11 cellular contexts compared by ENCODE assay signal in the genomic region with DNA sequence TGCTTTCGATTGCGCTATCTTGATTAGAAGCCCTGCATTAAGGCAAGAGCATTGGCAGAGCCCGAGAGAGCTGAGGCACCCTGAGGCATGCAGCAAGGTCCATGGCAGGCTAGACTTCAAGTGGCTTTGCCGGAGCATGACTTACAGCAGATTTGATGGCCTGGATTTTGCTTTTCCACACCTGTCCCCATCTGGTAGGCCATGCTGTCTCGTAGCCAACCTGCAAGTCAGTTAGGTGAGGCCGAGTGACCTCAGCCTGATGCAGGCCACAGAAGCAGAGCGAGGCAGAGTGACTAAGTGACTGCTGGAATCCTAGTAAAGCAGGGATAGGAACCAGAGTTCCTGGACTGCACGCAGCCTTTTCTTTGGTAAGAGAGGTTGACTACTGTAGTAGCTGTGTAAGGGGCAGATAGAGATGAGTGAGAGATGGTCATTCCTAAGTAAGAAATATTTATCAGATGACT.
DNase-seq lines count a peak whose midpoint lies in the region; ATAC-seq and TF ChIP-seq lines count a peak whose summit lies in the region.
"Had no signal": no experiment of that assay in that cellular context is flagged by ENCODE, and none has a peak within 500 bp of the region (broad histone marks: within the 10 kb centered on the region; RNA-seq: fewer than 3 reads in every experiment).

No MANE protein-coding gene starts in this region.

- H3K36me3 ChIP-seq in GM23248 (ENCODE audit: low read depth) (no peaks in the 10 kb centered on the region), ascending aorta (no peaks in the 10 kb centered on the region)

- ATAC-seq in left cardiac atrium: peak in 1 of 2 donors; percentile 62
- ATAC-seq in HG03565 (IDR thresholded peaks at IDR 0.05; ENCODE audit: unreplicated experiment): no peak

- H3K9me3 ChIP-seq in GM23248 (ENCODE audit: low read depth) (no peaks in the 10 kb centered on the region), ascending aorta (no peaks in the 10 kb centered on the region)

- in situ Hi-C loops in GM23248 (cut with MboI): no loop called here

- peak overlapping the region; percentile 19; the same call in 1 of the 2 replicates for H3K4me3 ChIP-seq in GM23248
- no peak overlapping the region for H3K4me3 ChIP-seq in ascending aorta
- H3K4me3 ChIP-seq in skin epidermis: no peak overlapping the region

- H3K9ac ChIP-seq in GM23248: peak overlapping the region; percentile 67

- intact Hi-C loops in ascending aorta (cut with DNase I) (loop anchor here (5.0 kb wide), 1 partner anchor 59 kb away; no protein-coding TSS in a partner anchor), left cardiac atrium (cut with DNase I) (loop anchor here in 1 of 2 donors (5.0 to 10.0 kb wide), 2 partner anchors 74 to 143 kb away; no protein-coding TSS in a partner anchor)

- 26 to 33% methylated on average over 8 of the region's 8 CpGs for WGBS in GM23248 (ENCODE audit: low coverage in 1 of 2, low lambda C conversion rate in 2 of 2, missing lambda C conversion rate in 2 of 2), 2 experiments

- H3K79me2 ChIP-seq in GM23248 (ENCODE audit: insufficient read depth): peaks cover 68% of the 10 kb centered on the region

- peaks cover 46% of the 10 kb centered on the region for H3F3A ChIP-seq in GM23248 (ENCODE audit: insufficient read depth)

- H2AFZ ChIP-seq in GM23248: no peak overlapping the region

- H3K9me2 ChIP-seq in GM23248 (ENCODE audit: insufficient read depth): no peaks in the 10 kb centered on the region

- H3K4me1 ChIP-seq in GM23248 (ENCODE audit: insufficient read depth) (peaks cover 51% of the 10 kb centered on the region), ascending aorta (peaks cover 0 to 41% of the 10 kb centered on the region in 2 donors)

- H3K4me2 ChIP-seq in GM23248 (ENCODE audit: unreplicated experiment): peak overlapping the region; percentile 69

- H3K27ac ChIP-seq in GM23248: peak overlapping the region; percentile 93
- peak overlapping the region; percentile 48 to 77 for H3K27ac ChIP-seq in ascending aorta
- H3K27ac ChIP-seq in skin epidermis: peak overlapping the region in 14 of 21 experiments; percentile 11 to 78 (median 58)

- H4K20me1 ChIP-seq in GM23248 (ENCODE audit: insufficient read depth): no peaks in the 10 kb centered on the region

- TF ChIP-seq CTCF in ascending aorta (IDR thresholded peaks at IDR 0.05): no peak

- H3K27me3 ChIP-seq in GM23248 (replicated peaks; ENCODE audit: insufficient read depth): no peaks in the 10 kb centered on the region
- no peaks in the 10 kb centered on the region for H3K27me3 ChIP-seq in ascending aorta

- DNase-seq in GM23248 (peak; percentile 98), ascending aorta (ENCODE audit: low spot score in 2 of 2) (peak; percentile 39 to 77), left cardiac atrium (peak; percentile 49), DMS53 treated with DMSO at 0.1 percent for 48 hours (lab: John Stamatoyannopoulos, UW; ENCODE audit: unreplicated experiment) (no peak), SW480 (ENCODE audit: low spot score) (no peak), Kasumi-1 (lab: John Stamatoyannopoulos, UW) (no peak)
- DNase-seq: activated CD8-positive, alpha-beta memory T cell treated with anti-CD3 and anti-CD28 coated beads for 24 hours; naive B cell; NCI-H526 treated with DMSO at 0.1 percent for 48 hours had no signal

Comparison
In these comparisons a context has a peak if more than half of its experiments do, and no peak if none do; other contexts are left out.
1. DNase-seq: peak in GM23248 (single experiment), ascending aorta (2 of 2) and left cardiac atrium (single experiment); none in DMS53 treated with DMSO at 0.1 percent for 48 hours (single experiment), SW480 (single experiment) and Kasumi-1 (0 of 2).
2. Peak in every context shown above with its lines, with median percentiles within 50 percentile points of each other: H3K27ac ChIP-seq.